8 cellular contexts compared by ENCODE assay signal in the genomic region with DNA sequence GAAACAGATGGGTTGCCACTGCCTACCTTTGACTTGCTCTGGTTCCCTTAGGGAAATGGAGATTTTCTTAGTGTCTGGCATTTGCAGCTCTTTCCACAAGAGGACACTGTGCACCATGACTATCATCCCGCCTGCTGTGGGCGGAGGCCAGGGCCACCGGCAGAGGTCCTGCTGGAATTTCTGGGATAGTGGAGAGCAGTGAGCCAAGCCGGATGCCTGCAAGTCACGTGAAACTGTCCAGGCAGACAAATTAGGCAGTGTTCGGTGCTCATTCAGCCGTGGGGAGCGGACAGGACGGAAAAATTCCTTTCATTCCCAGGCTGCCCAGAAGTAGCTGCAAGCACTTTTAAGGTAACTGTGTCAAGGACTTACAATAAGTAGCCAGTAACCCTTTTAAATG. TPM values are rescaled to one million over a fixed set of nuclear protein-coding genes. Genes with fewer than 3 reads are reported as not detected.
A peak's percentile ranks its signal among the peaks of the same experiment; 100 is the strongest.
DNase-seq lines count a peak whose midpoint lies in the region; ATAC-seq, FAIRE-seq and TF ChIP-seq lines count a peak whose summit lies in the region.

No MANE protein-coding gene starts in this region.

- no peaks in the 10 kb centered on the region for H3K36me3 ChIP-seq in suprapubic skin

- no peaks in the 10 kb centered on the region for H3K27me3 ChIP-seq in suprapubic skin

- TF ChIP-seq POLR2A in H54 (IDR thresholded peaks at IDR 0.05; ENCODE audit: low read depth, low read length) = no peak
- no peak for TF ChIP-seq POLR2A in suprapubic skin (IDR thresholded peaks at IDR 0.05)

- no peak for ATAC-seq in GM18498 (IDR thresholded peaks at IDR 0.05; ENCODE audit: unreplicated experiment)

- no peak overlapping the region for H3K4me3 ChIP-seq in suprapubic skin

- H3K27ac ChIP-seq in caudate nucleus (ENCODE audit: low read depth, low read length) = no peak overlapping the region
- H3K27ac ChIP-seq in suprapubic skin = peak overlapping the region; percentile 2

- FAIRE-seq in H54 (lab: Jason Lieb, UNC) = peak; percentile 97

- no peaks in the 10 kb centered on the region for H3K9me3 ChIP-seq in suprapubic skin

- H3K4me1 ChIP-seq in suprapubic skin = peaks cover 5% of the 10 kb centered on the region

- TF ChIP-seq CTCF in suprapubic skin (IDR thresholded peaks at IDR 0.05) = peak; percentile 13 to 40

- 17% methylated on average over 9 of the region's 9 CpGs for WGBS in suprapubic skin

- no peak for TF ChIP-seq EP300 in suprapubic skin (IDR thresholded peaks at IDR 0.05)

- DNase-seq in H54 (ENCODE audit: insufficient read length, low spot score) (peak; percentile 80), NCI-H460 (ENCODE audit: extremely low read depth, low read depth) (peak; percentile 31), caudate nucleus (lab: John Stamatoyannopoulos, UW) (peak in 50 of 61 donors; percentile 2 to 70 (median 29)), kidney tubule cell (ENCODE audit: low spot score) (peak; percentile 97), suprapubic skin (ENCODE audit: low spot score in 2 of 2) (peak in 1 of 2 donors; percentile 66), DMS79 (lab: John Stamatoyannopoulos, UW) (no peak)
- DNase-seq in activated CD8-positive, alpha-beta memory T cell treated with anti-CD3 and anti-CD28 coated beads, Interleukin-2, amount 50 U/mL, for 48 hours = no peak

RNA-seq across cellular contexts. Expression of a gene that starts 43.4 kb away (rescaled TPM):
- not detected in 2 replicates for total RNA-seq in NCI-H460 (2014; rRNA removed; shearing (Covaris generic))
- not detected in 2 replicates for polyA plus RNA-seq in NCI-H460 (2014; cell fraction: nucleus; rRNA removed)
- total RNA-seq in suprapubic skin = 1 to 10 TPM in 1 of 4 donors, under 1 TPM in 1, not detected in 2; 0.95 to 1.0 TPM

Comparison
In these comparisons a context has a peak if more than half of its experiments do, and no peak if none do; other contexts are left out.
1. DNase-seq: peak in H54 (single experiment), NCI-H460 (single experiment), caudate nucleus (50 of 61) and kidney tubule cell (single experiment); none in DMS79 (single experiment) and activated CD8-positive, alpha-beta memory T cell treated with anti-CD3 and anti-CD28 coated beads, Interleukin-2, amount 50 U/mL, for 48 hours (single experiment).